In the genomic region with DNA sequence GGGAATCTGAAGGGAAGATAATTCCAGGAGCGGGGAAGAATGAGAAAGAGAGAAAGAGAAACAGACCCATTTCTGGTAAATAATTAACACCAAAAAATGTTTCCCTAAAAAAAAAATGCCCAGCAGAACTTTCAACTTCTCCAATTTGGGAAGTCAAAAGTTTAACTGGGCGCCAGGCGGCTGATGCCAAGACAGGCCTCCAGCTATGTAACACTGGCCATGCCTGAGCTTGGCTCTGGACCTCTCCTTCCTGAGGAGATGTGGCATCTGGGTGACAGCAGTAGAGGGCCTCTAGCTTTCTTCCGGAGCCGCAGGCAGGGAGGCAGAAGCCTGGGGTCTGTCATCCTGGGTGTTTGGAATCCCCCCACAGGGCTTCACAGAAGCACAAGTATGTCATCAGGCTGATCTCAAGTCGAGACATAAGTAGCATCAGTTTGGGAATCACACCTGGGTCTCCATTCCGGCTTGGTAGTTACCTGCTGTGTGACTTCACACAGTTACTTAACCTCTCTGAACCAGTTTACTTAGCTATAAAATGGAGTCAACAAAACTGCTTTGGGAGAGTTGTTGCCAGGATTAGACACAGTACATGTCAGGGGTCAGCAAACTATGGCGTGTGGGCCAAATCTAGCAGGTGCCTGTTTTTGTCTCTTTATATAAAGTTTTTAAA, we compare ENCODE assay signal across 23 cellular contexts. TPM values are rescaled to one million over a fixed set of nuclear protein-coding genes. Genes with fewer than 3 reads are reported as not detected.
DNase-seq lines count a peak whose midpoint lies in the region; ATAC-seq, FAIRE-seq and TF ChIP-seq lines count a peak whose summit lies in the region.
"Had no signal": no experiment of that assay in that cellular context is flagged by ENCODE, and none has a peak within 500 bp of the region (broad histone marks: within the 10 kb centered on the region; RNA-seq: fewer than 3 reads in every experiment).

No MANE protein-coding gene starts in this region.

- peak overlapping the region; percentile 33 for H3K4me3 ChIP-seq in A549
- H3K4me3 ChIP-seq in hepatocyte: no peak overlapping the region
- H3K4me3 ChIP-seq in mucosa of stomach (ENCODE audit: low read length): peak overlapping the region; percentile 36
- H3K4me3 ChIP-seq in lower leg skin (ENCODE audit: low read depth, poor library complexity, severe bottlenecking): no peak overlapping the region
- H3K4me3 ChIP-seq: left lung, suprapubic skin had no signal

- H3K4me1 ChIP-seq in A549 (peaks cover 34% of the 10 kb centered on the region), hepatocyte (ENCODE audit: insufficient read depth) (peaks cover 13% of the 10 kb centered on the region), mucosa of stomach (ENCODE audit: control insufficient read depth, insufficient read depth, low read length) (peaks cover 15% of the 10 kb centered on the region)

- no peak for FAIRE-seq in A549 (lab: Jason Lieb, UNC)

- H3K4me2 ChIP-seq in A549 (peak overlapping the region; percentile 77), hepatocyte (peak overlapping the region; percentile 74)

- TF ChIP-seq CTCF in A549 (IDR thresholded peaks at IDR 0.05): no peak
- TF ChIP-seq CTCF in hepatocyte (IDR thresholded peaks at IDR 0.05; ENCODE audit: poor library complexity): no peak
- no peak for TF ChIP-seq CTCF in lower leg skin (IDR thresholded peaks at IDR 0.05)

- TF ChIP-seq RAD21 in A549 (conservative IDR thresholded peaks at IDR 0.05 in 1 of 2, IDR thresholded peaks at IDR 0.05 in 1 of 2): no peak

- H3K27me3 Mint-ChIP-seq in activated CD8-positive, alpha-beta T cell treated with anti-CD3 and anti-CD28 coated beads, Interleukin-2, amount 10 ng/mL, durations not matched to agents 7 days and 5 days (ENCODE audit: low read depth): no peaks in the 10 kb centered on the region
- H3K27me3 Mint-ChIP-seq: activated B cell treated with CpG ODN at 0.5 μM for 24 hours; activated CD8-positive, alpha-beta T cell treated with anti-CD3 and anti-CD28 coated beads for 36 hours had no signal

- H3K36me3 ChIP-seq in hepatocyte (replicated peaks; ENCODE audit: insufficient read depth, low read depth) (no peaks in the 10 kb centered on the region), mucosa of stomach (ENCODE audit: control insufficient read depth, insufficient read depth, low read length) (no peaks in the 10 kb centered on the region)
- H3K36me3 ChIP-seq: left lung, suprapubic skin had no signal

- POLR2A ChIA-PET in A549 (lab: Yijun Ruan, JAX): interaction anchor here (0.7 to 1.0 kb wide), 3 partner anchors 20 to 88 kb away, joined by 3 to 5 read pairs (median 5); no protein-coding TSS in a partner anchor
- POLR2A ChIA-PET in activated CD8-positive, alpha-beta T cell treated with anti-CD3 and anti-CD28 coated beads, Interleukin-2, amount 10 ng/mL, durations not matched to agents 7 days and 5 days (lab: Charles Lee): interaction anchor here (0.6 kb wide), 1 partner anchor 154 kb away, joined by 3 read pairs; no protein-coding TSS in a partner anchor

- ATAC-seq in A549: peak in 1 of 2 experiments; percentile 47; a peak in 3 of 6 replicates
- no peak for ATAC-seq in activated CD8-positive, alpha-beta T cell treated with anti-CD3 and anti-CD28 coated beads, Interleukin-2, amount 10 ng/mL, durations not matched to agents 7 days and 5 days
- ATAC-seq: activated CD8-positive, alpha-beta T cell treated with anti-CD3 and anti-CD28 coated beads for 36 hours had no signal

- H3K36me3 Mint-ChIP-seq in activated CD8-positive, alpha-beta T cell treated with anti-CD3 and anti-CD28 coated beads, Interleukin-2, amount 10 ng/mL, durations not matched to agents 7 days and 5 days (ENCODE audit: low read depth): no peaks in the 10 kb centered on the region
- H3K36me3 Mint-ChIP-seq: activated naive CD4-positive, alpha-beta T cell treated with anti-CD3 and anti-CD28 coated beads, Interleukin-2, amount 50 U/mL, for 24 hours; CD14-positive monocyte had no signal

- H3K27ac ChIP-seq in A549: peak overlapping the region; percentile 83 to 90
- peak overlapping the region; percentile 91 for H3K27ac ChIP-seq in hepatocyte
- H3K27ac ChIP-seq: HL-60, left lung, suprapubic skin had no signal

- H3K9ac ChIP-seq in mucosa of stomach (ENCODE audit: low read length): peak overlapping the region; percentile 65

- no peaks in the 10 kb centered on the region for H3K79me2 ChIP-seq in hepatocyte

- H3K27ac Mint-ChIP-seq in activated CD8-positive, alpha-beta T cell treated with anti-CD3 and anti-CD28 coated beads, Interleukin-2, amount 10 ng/mL, durations not matched to agents 7 days and 5 days: no peak overlapping the region
- H3K27ac Mint-ChIP-seq: activated B cell treated with CpG ODN at 0.5 μM for 24 hours; activated CD8-positive, alpha-beta T cell treated with anti-CD3 and anti-CD28 coated beads for 36 hours; activated naive CD4-positive, alpha-beta T cell treated with anti-CD3 and anti-CD28 coated beads, Interleukin-2, amount 50 U/mL, for 24 hours; CD14-positive monocyte; T-helper 1 cell treated with Interleukin-12 subunit alpha and Interleukin-12 subunit beta and Interleukin-4 antibody, amounts not matched to agents 30 μg/mL and 1 μg/mL, for 36 hours had no signal

- CTCF ChIA-PET in A549 (lab: Yijun Ruan, JAX): interaction anchor here (0.7 to 1.2 kb wide), 4 partner anchors 11 to 188 kb away, joined by 3 to 4 read pairs (median 4); no protein-coding TSS in a partner anchor
- CTCF ChIA-PET in activated CD8-positive, alpha-beta T cell treated with anti-CD3 and anti-CD28 coated beads, Interleukin-2, amount 10 ng/mL, durations not matched to agents 7 days and 5 days (lab: Charles Lee): no interaction called here

- no peaks in the 10 kb centered on the region for H3K4me1 Mint-ChIP-seq in activated CD8-positive, alpha-beta T cell treated with anti-CD3 and anti-CD28 coated beads, Interleukin-2, amount 10 ng/mL, durations not matched to agents 7 days and 5 days (ENCODE audit: low read depth)
- H3K4me1 Mint-ChIP-seq: activated B cell treated with CpG ODN at 0.5 μM for 24 hours; activated naive CD4-positive, alpha-beta T cell treated with anti-CD3 and anti-CD28 coated beads, Interleukin-2, amount 50 U/mL, for 24 hours had no signal

- DNase-seq in A549 (ENCODE audit: low read depth in 1 of 2, low spot score in 1 of 2) (no peak), MV-4-11 (lab: John Stamatoyannopoulos, UW) (peak; percentile 52), hepatocyte (ENCODE audit: low spot score) (no peak), lower leg skin (ENCODE audit: low spot score in 2 of 2) (no peak), T1000 (lab: John Stamatoyannopoulos, UW) (no peak), GM03348 (ENCODE audit: low spot score) (no peak)
- no peak for DNase-seq in activated CD8-positive, alpha-beta T cell treated with anti-CD3 and anti-CD28 coated beads, Interleukin-2, amount 10 ng/mL, durations not matched to agents 7 days and 5 days
- DNase-seq: activated B cell treated with CpG ODN at 0.5 μM for 24 hours; activated CD8-positive, alpha-beta T cell treated with anti-CD3 and anti-CD28 coated beads for 36 hours; activated T-cell treated with anti-CD3 and anti-CD28 coated beads, Interleukin-2, amount 50 U/mL, for 48 hours; DMS153; GOT3; left lung; NCI-H1092 treated with DMSO at 0.1 percent for 48 hours; NCI-H526; SHP77; stimulated activated CD4-positive, alpha-beta T cell treated with anti-CD3 and anti-CD28 coated beads, Interleukin-4, amount 100 ng/mL, for 4 hours had no signal

- WGBS in A549 (ENCODE audit: missing lambda C conversion rate): 52% methylated on average over 8 of the region's 8 CpGs
- 71% methylated on average over 8 of the region's 8 CpGs for WGBS in hepatocyte (ENCODE audit: low lambda C conversion rate, missing lambda C conversion rate)
- 87 to 89% methylated on average over 8 of the region's 8 CpGs for WGBS in lower leg skin, 2 donors

- H3K9me3 ChIP-seq in A549 (peaks cover 4% of the 10 kb centered on the region), hepatocyte (ENCODE audit: low read depth) (no peaks in the 10 kb centered on the region), mucosa of stomach (ENCODE audit: control insufficient read depth, low read length) (no peaks in the 10 kb centered on the region)
- H3K9me3 ChIP-seq: left lung, suprapubic skin had no signal

- H3K9me3 Mint-ChIP-seq in activated CD8-positive, alpha-beta T cell treated with anti-CD3 and anti-CD28 coated beads, Interleukin-2, amount 10 ng/mL, durations not matched to agents 7 days and 5 days (ENCODE audit: insufficient read depth): no peaks in the 10 kb centered on the region
- H3K9me3 Mint-ChIP-seq: activated B cell treated with CpG ODN at 0.5 μM for 24 hours; activated CD8-positive, alpha-beta T cell treated with anti-CD3 and anti-CD28 coated beads for 36 hours; activated naive CD4-positive, alpha-beta T cell treated with anti-CD3 and anti-CD28 coated beads, Interleukin-2, amount 50 U/mL, for 24 hours; T-helper 1 cell treated with Interleukin-12 subunit alpha and Interleukin-12 subunit beta and Interleukin-4 antibody, amounts not matched to agents 30 μg/mL and 1 μg/mL, for 36 hours had no signal

- H3K9me2 ChIP-seq in hepatocyte (replicated peaks; ENCODE audit: insufficient read depth): no peaks in the 10 kb centered on the region

- no peak for TF ChIP-seq EP300 in A549 (IDR thresholded peaks at IDR 0.05)

- H4K20me1 ChIP-seq in hepatocyte (ENCODE audit: insufficient read depth, poor library complexity, severe bottlenecking): no peaks in the 10 kb centered on the region

- no peak overlapping the region for H3K4me3 Mint-ChIP-seq in activated CD8-positive, alpha-beta T cell treated with anti-CD3 and anti-CD28 coated beads, Interleukin-2, amount 10 ng/mL, durations not matched to agents 7 days and 5 days
- H3K4me3 Mint-ChIP-seq: activated B cell treated with CpG ODN at 0.5 μM for 24 hours; activated CD8-positive, alpha-beta T cell treated with anti-CD3 and anti-CD28 coated beads for 36 hours; activated naive CD4-positive, alpha-beta T cell treated with anti-CD3 and anti-CD28 coated beads, Interleukin-2, amount 50 U/mL, for 24 hours; CD14-positive monocyte; T-helper 1 cell treated with Interleukin-12 subunit alpha and Interleukin-12 subunit beta and Interleukin-4 antibody, amounts not matched to agents 30 μg/mL and 1 μg/mL, for 36 hours had no signal

- no peak for TF ChIP-seq POLR2A in A549 (IDR thresholded peaks at IDR 0.05; ENCODE audit: low read length)
- no peak for TF ChIP-seq POLR2A in lower leg skin (IDR thresholded peaks at IDR 0.05)

- H3K27me3 ChIP-seq in hepatocyte (no peaks in the 10 kb centered on the region), mucosa of stomach (ENCODE audit: control insufficient read depth, insufficient read depth, low read length) (no peaks in the 10 kb centered on the region)
- H3K27me3 ChIP-seq: left lung, suprapubic skin had no signal

- H2AFZ ChIP-seq in hepatocyte: peak overlapping the region; percentile 76

- intact Hi-C loops in lower leg skin (cut with DNase I; ENCODE audit: low total_unique reads): no loop called here

RNA-seq across cellular contexts. Expression of a gene that starts 50.5 kb away (rescaled TPM):
- 11.3 and 15.8 TPM in 2 replicates for polyA plus RNA-seq in A549 (2011; rRNA removed)
- polyA plus RNA-seq in A549 (2012; cell fraction: cytosol; rRNA removed): 25.6 and 26.7 TPM in 2 replicates
- 54.2 and 56.7 TPM in 2 replicates for polyA plus RNA-seq in A549 (2012; cell fraction: nucleus; rRNA removed)
- polyA plus RNA-seq in A549 (2017; fragmentation: RNase III; extraction: RNeasy Plus Mini Kit Qiagen cat#74134 plus additional on column Dnase treatment): 14.4 to 16.5 TPM (median 14.5 TPM) in 3 replicates
- polyA minus RNA-seq in A549 (2011; rRNA and poly(A)+ RNA removed): 30.2 and 36.0 TPM in 2 replicates
- 14.8 and 18.7 TPM in 2 replicates for total RNA-seq in hepatocyte
- polyA plus RNA-seq in hepatocyte: 28.8 and 34.1 TPM in 2 replicates
- 10 to 100 TPM in 3 of 4 donors, 1 to 10 TPM in 1; 5.6 to 23.1 (median 16.2) TPM for total RNA-seq in lower leg skin
- total RNA-seq in activated CD8-positive, alpha-beta T cell treated with anti-CD3 and anti-CD28 coated beads, Interleukin-2, amount 10 ng/mL, durations not matched to agents 7 days and 5 days: under 1 TPM; 0.26 to 0.42 TPM

Comparison
In these comparisons a context has a peak if more than half of its experiments do, and no peak if none do; other contexts are left out.
1. H3K4me3 ChIP-seq: peak in A549 (single experiment) and mucosa of stomach (single experiment); none in hepatocyte (single experiment) and lower leg skin (single experiment).
2. RNA of a gene that starts 50.5 kb away (total RNA-seq): 5.6 to 23.1 TPM in lower leg skin and 14.8 to 18.7 TPM in hepatocyte; 0.26 to 0.42 TPM in activated CD8-positive, alpha-beta T cell treated with anti-CD3 and anti-CD28 coated beads, Interleukin-2, amount 10 ng/mL, durations not matched to agents 7 days and 5 days; every median in the first group is over 4 times any median in the second.